Comparison of ENCODE assay signal across 10 cellular contexts in the genomic region with DNA sequence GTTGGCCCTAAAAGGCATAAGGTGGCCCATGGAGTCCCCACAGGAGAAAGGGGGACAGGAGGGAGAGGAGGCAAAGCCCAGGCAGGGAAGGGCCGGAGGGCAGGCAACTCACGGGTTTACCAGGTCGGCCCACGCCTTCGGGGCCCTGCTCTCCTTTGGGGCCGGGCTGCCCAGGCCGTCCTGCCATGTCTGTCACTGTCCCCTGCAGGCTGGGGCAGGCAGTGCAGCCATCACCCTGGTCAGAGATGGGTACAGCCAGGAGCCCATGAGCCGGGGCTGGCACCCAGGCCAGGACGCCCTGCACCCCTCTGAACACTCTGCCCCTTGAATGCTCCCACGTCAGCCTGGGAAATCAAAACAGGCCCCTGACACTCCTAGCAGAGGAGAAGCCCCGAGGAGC. TPM values are rescaled to one million over a fixed set of nuclear protein-coding genes. Genes with fewer than 3 reads are reported as not detected.
A peak's percentile ranks its signal among the peaks of the same experiment; 100 is the strongest.
DNase-seq lines count a peak whose midpoint lies in the region; ATAC-seq, FAIRE-seq and TF ChIP-seq lines count a peak whose summit lies in the region.
"Had no signal": no experiment of that assay in that cellular context is flagged by ENCODE, and none has a peak within 500 bp of the region (broad histone marks: within the 10 kb centered on the region; RNA-seq: fewer than 3 reads in every experiment).

No MANE protein-coding gene starts in this region.

- POLR2A ChIA-PET in activated CD4-positive, alpha-beta memory T cell treated with anti-CD3 and anti-CD28 coated beads for 36 hours (lab: Charles Lee): no interaction called here
- POLR2A ChIA-PET in activated CD4-positive, alpha-beta memory T cell treated with anti-CD3 and anti-CD28 coated beads, Interleukin-2, amount 10 ng/mL, durations not matched to agents 7 days and 5 days (lab: Charles Lee): no interaction called here

- intact Hi-C loops in activated CD4-positive, alpha-beta memory T cell treated with anti-CD3 and anti-CD28 coated beads for 36 hours (cut with micrococcal nuclease): no loop called here

- TF ChIP-seq CTCF in fibroblast of pulmonary artery (IDR thresholded peaks at IDR 0.05; ENCODE audit: low read length, missing control alignments): peak; percentile 25

- H3K27ac Mint-ChIP-seq in activated CD4-positive, alpha-beta memory T cell treated with anti-CD3 and anti-CD28 coated beads for 36 hours: no peak overlapping the region
- no peak overlapping the region for H3K27ac Mint-ChIP-seq in activated CD4-positive, alpha-beta memory T cell treated with anti-CD3 and anti-CD28 coated beads, Interleukin-2, amount 10 ng/mL, durations not matched to agents 7 days and 5 days
- H3K27ac Mint-ChIP-seq: B cell had no signal

- no peak overlapping the region for H3K27ac ChIP-seq in small intestine (ENCODE audit: low read depth in 1 of 2, low read length in 1 of 2)

- H3K27me3 ChIP-seq in small intestine (ENCODE audit: control insufficient read depth in 2 of 2, insufficient read depth in 2 of 2, low read length in 2 of 2): no peaks in the 10 kb centered on the region

- H3K4me3 ChIP-seq in fibroblast of pulmonary artery (replicated peaks; ENCODE audit: low read depth, low read length) (no peak overlapping the region), small intestine (ENCODE audit: low read depth in 1 of 2, low read length in 2 of 2) (no peak overlapping the region)

- peak; percentile 16 for DNase-seq in activated CD4-positive, alpha-beta memory T cell treated with anti-CD3 and anti-CD28 coated beads for 36 hours
- no peak for DNase-seq in activated CD4-positive, alpha-beta memory T cell treated with anti-CD3 and anti-CD28 coated beads, Interleukin-2, amount 10 ng/mL, durations not matched to agents 7 days and 5 days
- DNase-seq in OCI-M1 (lab: John Stamatoyannopoulos, UW) (peak; percentile 32), fibroblast of pulmonary artery (ENCODE audit: low read depth) (no peak), small intestine (peak; percentile 31), NCI-H1930 (lab: John Stamatoyannopoulos, UW) (no peak)
- DNase-seq in stimulated activated naive CD4-positive, alpha-beta T cell (lab: John Stamatoyannopoulos, UW): no peak
- DNase-seq: activated effector memory CD4-positive, alpha-beta T cell treated with Interleukin-2 at 50 U/mL for 16 hours had no signal

- 46 to 67% (median 58%) methylated on average over 11 of the region's 11 CpGs for whole genome bisulfite sequencing in small intestine, 3 donors

- H3K27me3 Mint-ChIP-seq in activated CD4-positive, alpha-beta memory T cell treated with anti-CD3 and anti-CD28 coated beads for 36 hours: peaks cover 10% of the 10 kb centered on the region
- peaks cover 27% of the 10 kb centered on the region for H3K27me3 Mint-ChIP-seq in activated CD4-positive, alpha-beta memory T cell treated with anti-CD3 and anti-CD28 coated beads, Interleukin-2, amount 10 ng/mL, durations not matched to agents 7 days and 5 days

- FAIRE-seq in small intestine (lab: Jason Lieb, UNC): no peak

- no peak for ATAC-seq in GM21825 (IDR thresholded peaks at IDR 0.05; ENCODE audit: unreplicated experiment)

- H3K9me3 Mint-ChIP-seq in activated CD4-positive, alpha-beta memory T cell treated with anti-CD3 and anti-CD28 coated beads for 36 hours: no peaks in the 10 kb centered on the region
- no peaks in the 10 kb centered on the region for H3K9me3 Mint-ChIP-seq in activated CD4-positive, alpha-beta memory T cell treated with anti-CD3 and anti-CD28 coated beads, Interleukin-2, amount 10 ng/mL, durations not matched to agents 7 days and 5 days

- CTCF ChIA-PET in activated CD4-positive, alpha-beta memory T cell treated with anti-CD3 and anti-CD28 coated beads for 36 hours (lab: Charles Lee): interaction anchor here (1.2 kb wide), 1 partner anchor 32 kb away, joined by 3 read pairs; no protein-coding TSS in a partner anchor
- CTCF ChIA-PET in activated CD4-positive, alpha-beta memory T cell treated with anti-CD3 and anti-CD28 coated beads, Interleukin-2, amount 10 ng/mL, durations not matched to agents 7 days and 5 days (lab: Charles Lee): no interaction called here

- no peaks in the 10 kb centered on the region for H3K9me3 ChIP-seq in small intestine (ENCODE audit: control insufficient read depth, low read depth)

- no peaks in the 10 kb centered on the region for H3K4me1 Mint-ChIP-seq in activated CD4-positive, alpha-beta memory T cell treated with anti-CD3 and anti-CD28 coated beads for 36 hours (ENCODE audit: low read depth)
- H3K4me1 Mint-ChIP-seq in activated CD4-positive, alpha-beta memory T cell treated with anti-CD3 and anti-CD28 coated beads, Interleukin-2, amount 10 ng/mL, durations not matched to agents 7 days and 5 days: no peaks in the 10 kb centered on the region

- H3K4me1 ChIP-seq in small intestine (ENCODE audit: control insufficient read depth in 2 of 2, insufficient read depth in 1 of 2, low read depth in 1 of 2, low read length in 1 of 2): no peaks in the 10 kb centered on the region

- H3K36me3 Mint-ChIP-seq in activated CD4-positive, alpha-beta memory T cell treated with anti-CD3 and anti-CD28 coated beads for 36 hours: no peaks in the 10 kb centered on the region
- no peaks in the 10 kb centered on the region for H3K36me3 Mint-ChIP-seq in activated CD4-positive, alpha-beta memory T cell treated with anti-CD3 and anti-CD28 coated beads, Interleukin-2, amount 10 ng/mL, durations not matched to agents 7 days and 5 days (ENCODE audit: low read depth)

- H3K36me3 ChIP-seq in small intestine (ENCODE audit: control insufficient read depth in 2 of 2, insufficient read depth in 2 of 2, low read length in 2 of 2): no peaks in the 10 kb centered on the region

- H3K4me3 Mint-ChIP-seq in activated CD4-positive, alpha-beta memory T cell treated with anti-CD3 and anti-CD28 coated beads for 36 hours: no peak overlapping the region
- no peak overlapping the region for H3K4me3 Mint-ChIP-seq in activated CD4-positive, alpha-beta memory T cell treated with anti-CD3 and anti-CD28 coated beads, Interleukin-2, amount 10 ng/mL, durations not matched to agents 7 days and 5 days
- H3K4me3 Mint-ChIP-seq: B cell had no signal

RNA-seq across cellular contexts. Expression of gene COL16A1, which starts 19.8 kb away (rescaled TPM):
- under 1 TPM; 0.12 to 0.45 TPM for total RNA-seq in activated CD4-positive, alpha-beta memory T cell treated with anti-CD3 and anti-CD28 coated beads for 36 hours
- not detected for total RNA-seq in activated CD4-positive, alpha-beta memory T cell treated with anti-CD3 and anti-CD28 coated beads, Interleukin-2, amount 10 ng/mL, durations not matched to agents 7 days and 5 days
- polyA plus RNA-seq in small intestine: 10 to 100 TPM; 12.3 to 18.1 (median 15.3) TPM
- total RNA-seq: B cell had no signal

RNA-seq across cellular contexts. Expression of gene PEF1, which starts 39.3 kb away (rescaled TPM):
- 10 to 100 TPM; 55.3 to 56.4 TPM for total RNA-seq in activated CD4-positive, alpha-beta memory T cell treated with anti-CD3 and anti-CD28 coated beads for 36 hours
- total RNA-seq in activated CD4-positive, alpha-beta memory T cell treated with anti-CD3 and anti-CD28 coated beads, Interleukin-2, amount 10 ng/mL, durations not matched to agents 7 days and 5 days: 10 to 100 TPM; 50.4 to 50.5 TPM
- 10 to 100 TPM; 55.5 to 72.2 (median 58.9) TPM for polyA plus RNA-seq in small intestine

Comparison
In these comparisons a context has a peak if more than half of its experiments do, and no peak if none do; other contexts are left out.
1. DNase-seq: peak in activated CD4-positive, alpha-beta memory T cell treated with anti-CD3 and anti-CD28 coated beads for 36 hours (single experiment), OCI-M1 (single experiment) and small intestine (single experiment); none in activated CD4-positive, alpha-beta memory T cell treated with anti-CD3 and anti-CD28 coated beads, Interleukin-2, amount 10 ng/mL, durations not matched to agents 7 days and 5 days (single experiment), fibroblast of pulmonary artery (single experiment), stimulated activated naive CD4-positive, alpha-beta T cell (0 of 6) and NCI-H1930 (0 of 2).